Comparison of ENCODE assay signal across 1 cellular context in genomic region chr18:35155403-35156117, GRCh38.
TF ChIP-seq lines count a peak whose summit lies in the region.

No MANE protein-coding gene starts in this region.

TF ChIP-seq in HepG2, 621 proteins besides CTCF, POLR2A, EP300 and RAD21 (continued from another document and continues in another):
- TF ChIP-seq ZNF770 (CRISPR knock-in tag; IDR thresholded peaks at IDR 0.05): no peak
- no peak for TF ChIP-seq AKNA (CRISPR knock-in tag; IDR thresholded peaks at IDR 0.05; ENCODE audit: borderline replicate concordance)
- TF ChIP-seq GTF2F1 (IDR thresholded peaks at IDR 0.05; ENCODE audit: low read length): no peak
- no peak for TF ChIP-seq ZNF33A (CRISPR knock-in tag; IDR thresholded peaks at IDR 0.05; ENCODE audit: borderline replicate concordance)
- no peak for TF ChIP-seq HNF1A (IDR thresholded peaks at IDR 0.05; ENCODE audit: low read depth)
- no peak for TF ChIP-seq HNF1A (CRISPR knock-in tag; IDR thresholded peaks at IDR 0.05; ENCODE audit: borderline replicate concordance)
- TF ChIP-seq CBFB (CRISPR knock-in tag; IDR thresholded peaks at IDR 0.05): no peak
- TF ChIP-seq POGZ (CRISPR knock-in tag; IDR thresholded peaks at IDR 0.05): no peak
- no peak for TF ChIP-seq THAP9 (CRISPR knock-in tag; IDR thresholded peaks at IDR 0.05; ENCODE audit: borderline replicate concordance)
- TF ChIP-seq SOX6 (IDR thresholded peaks at IDR 0.05): no peak
- TF ChIP-seq SOX6 (CRISPR knock-in tag; IDR thresholded peaks at IDR 0.05): peak; percentile 13; the same call in 1 of the 2 replicates
- TF ChIP-seq SP4 (CRISPR knock-in tag; IDR thresholded peaks at IDR 0.05): no peak
- peak; percentile 95 for TF ChIP-seq ESRRA (CRISPR knock-in tag; IDR thresholded peaks at IDR 0.05; ENCODE audit: low read depth)
- no peak for TF ChIP-seq KDM2A (CRISPR knock-in tag; IDR thresholded peaks at IDR 0.05; ENCODE audit: borderline replicate concordance, low read depth)
- TF ChIP-seq ZNF556 (CRISPR knock-in tag; IDR thresholded peaks at IDR 0.05; ENCODE audit: borderline replicate concordance): no peak
- TF ChIP-seq WIZ (CRISPR knock-in tag; IDR thresholded peaks at IDR 0.05): no peak
- TF ChIP-seq HNF1B (CRISPR knock-in tag; IDR thresholded peaks at IDR 0.05): 0 out of 2 replicates have a peak, but pooled peaks have one; percentile 34
- no peak for TF ChIP-seq ZNF34 (CRISPR knock-in tag; IDR thresholded peaks at IDR 0.05; ENCODE audit: borderline replicate concordance)
- no peak for TF ChIP-seq ATF7-NPFF (CRISPR knock-in tag; IDR thresholded peaks at IDR 0.05; ENCODE audit: low read depth)
- no peak for TF ChIP-seq TAF15 (IDR thresholded peaks at IDR 0.05; ENCODE audit: low read depth, low read length, poor library complexity, severe bottlenecking)
- TF ChIP-seq ZNF282 (IDR thresholded peaks at IDR 0.05; ENCODE audit: partially characterized antibody): no peak
- TF ChIP-seq MLX (CRISPR knock-in tag; IDR thresholded peaks at IDR 0.05): no peak
- TF ChIP-seq MIER2 (CRISPR knock-in tag; IDR thresholded peaks at IDR 0.05): no peak
- TF ChIP-seq ZNF431 (CRISPR knock-in tag; IDR thresholded peaks at IDR 0.05; ENCODE audit: borderline replicate concordance, low read depth): no peak
- TF ChIP-seq PATZ1 (CRISPR knock-in tag; IDR thresholded peaks at IDR 0.05): peak; percentile 46; the same call in 1 of the 2 replicates
- no peak for TF ChIP-seq ISL2 (CRISPR knock-in tag; IDR thresholded peaks at IDR 0.05)
- TF ChIP-seq ZNF33B (CRISPR knock-in tag; IDR thresholded peaks at IDR 0.05): no peak
- no peak for TF ChIP-seq ZNF124 (CRISPR knock-in tag; IDR thresholded peaks at IDR 0.05)
- peak; percentile 45 for TF ChIP-seq SAP130 (CRISPR knock-in tag; IDR thresholded peaks at IDR 0.05; ENCODE audit: low read depth)
- no peak for TF ChIP-seq SNAPC2 (CRISPR knock-in tag; IDR thresholded peaks at IDR 0.05)
- TF ChIP-seq ZNF772 (CRISPR knock-in tag; IDR thresholded peaks at IDR 0.05): no peak
- 0 out of 2 replicates have a peak, but pooled peaks have one; percentile 38 for TF ChIP-seq HOMEZ (CRISPR knock-in tag; IDR thresholded peaks at IDR 0.05; ENCODE audit: low read depth)
- no peak for TF ChIP-seq SP1 (IDR thresholded peaks at IDR 0.05)
- no peak for TF ChIP-seq SP1 (CRISPR knock-in tag; IDR thresholded peaks at IDR 0.05)
- no peak for TF ChIP-seq ZNF446 (CRISPR knock-in tag; IDR thresholded peaks at IDR 0.05)
- TF ChIP-seq NFRKB (IDR thresholded peaks at IDR 0.05): no peak
- no peak for TF ChIP-seq LRRFIP1 (CRISPR knock-in tag; conservative IDR thresholded peaks at IDR 0.05)
